Comparison of ENCODE assay signal across 1 cellular context in genomic region chr17:38620551-38621277, GRCh38.
TF ChIP-seq lines count a peak whose summit lies in the region.

No MANE protein-coding gene starts in this region.

TF ChIP-seq in HepG2, 621 proteins besides CTCF, POLR2A, EP300 and RAD21 (continued from another document and continues in another):
- TF ChIP-seq ZNF550 (CRISPR knock-in tag; IDR thresholded peaks at IDR 0.05; ENCODE audit: borderline replicate concordance) (peak; percentile 95), POGZ (CRISPR knock-in tag; IDR thresholded peaks at IDR 0.05) (peak; percentile 59; the same call in 1 of the 2 replicates), SMAD1 (CRISPR knock-in tag; IDR thresholded peaks at IDR 0.05; ENCODE audit: borderline replicate concordance, low read depth) (no peak), GLI4 (CRISPR knock-in tag; IDR thresholded peaks at IDR 0.05; ENCODE audit: borderline replicate concordance) (0 out of 2 replicates have a peak, but pooled peaks have one; percentile 50), ZNF205 (CRISPR knock-in tag; IDR thresholded peaks at IDR 0.05) (peak; percentile 93), ESRRA (CRISPR knock-in tag; IDR thresholded peaks at IDR 0.05; ENCODE audit: low read depth) (peak; percentile 96), MXI1 (IDR thresholded peaks at IDR 0.05; ENCODE audit: borderline replicate concordance, low read depth, low read length) (peak; percentile 57; the same call in 2 of the 3 replicates), ZFP36 (IDR thresholded peaks at IDR 0.05; ENCODE audit: borderline replicate concordance, low read depth, low read length, partially characterized antibody) (no peak), MAF1 (CRISPR knock-in tag; IDR thresholded peaks at IDR 0.05; ENCODE audit: borderline replicate concordance) (no peak), ZNF329 (CRISPR knock-in tag; IDR thresholded peaks at IDR 0.05; ENCODE audit: low read depth) (peak; percentile 57; the same call in 1 of the 2 replicates), MAX (IDR thresholded peaks at IDR 0.05) (peak; percentile 76), ZNF567 (CRISPR knock-in tag; IDR thresholded peaks at IDR 0.05; ENCODE audit: borderline replicate concordance) (no peak; the same call in 1 of the 2 replicates), FOXA3 (CRISPR knock-in tag; IDR thresholded peaks at IDR 0.05) (peak; percentile 97), ATF6 (CRISPR knock-in tag; conservative IDR thresholded peaks at IDR 0.05) (no peak), ZNF263 (CRISPR knock-in tag; IDR thresholded peaks at IDR 0.05) (no peak), ETV6 (CRISPR knock-in tag; conservative IDR thresholded peaks at IDR 0.05) (peak; percentile 84; the same call in 1 of the 2 replicates), ZNF512 (CRISPR knock-in tag; IDR thresholded peaks at IDR 0.05) (0 out of 2 replicates have a peak, but pooled peaks have one; percentile 8), TOPORS (CRISPR knock-in tag; IDR thresholded peaks at IDR 0.05) (0 out of 2 replicates have a peak, but pooled peaks have one; percentile 13), ZFP36L1 (CRISPR knock-in tag; IDR thresholded peaks at IDR 0.05) (peak; percentile 52; the same call in 1 of the 2 replicates), KLF12 (CRISPR knock-in tag; IDR thresholded peaks at IDR 0.05; ENCODE audit: borderline replicate concordance) (no peak), IRF2 (CRISPR knock-in tag; IDR thresholded peaks at IDR 0.05) (peak; percentile 97), ZNF468 (CRISPR knock-in tag; IDR thresholded peaks at IDR 0.05) (no peak), MYC (CRISPR knock-in tag; IDR thresholded peaks at IDR 0.05; ENCODE audit: borderline replicate concordance) (peak; percentile 24; the same call in 1 of the 2 replicates), TCF7 (IDR thresholded peaks at IDR 0.05; ENCODE audit: low read depth) (peak; percentile 99), SPEN (CRISPR knock-in tag; IDR thresholded peaks at IDR 0.05; ENCODE audit: low read depth) (peak; percentile 52; the same call in 1 of the 2 replicates), XBP1 (CRISPR knock-in tag; IDR thresholded peaks at IDR 0.05) (no peak), ZKSCAN5 (CRISPR knock-in tag; IDR thresholded peaks at IDR 0.05) (no peak; the same call in 1 of the 2 replicates), ZNF761 (CRISPR knock-in tag; conservative IDR thresholded peaks at IDR 0.05) (no peak; the same call in 1 of the 2 replicates)
- TF ChIP-seq, protein P1, sequence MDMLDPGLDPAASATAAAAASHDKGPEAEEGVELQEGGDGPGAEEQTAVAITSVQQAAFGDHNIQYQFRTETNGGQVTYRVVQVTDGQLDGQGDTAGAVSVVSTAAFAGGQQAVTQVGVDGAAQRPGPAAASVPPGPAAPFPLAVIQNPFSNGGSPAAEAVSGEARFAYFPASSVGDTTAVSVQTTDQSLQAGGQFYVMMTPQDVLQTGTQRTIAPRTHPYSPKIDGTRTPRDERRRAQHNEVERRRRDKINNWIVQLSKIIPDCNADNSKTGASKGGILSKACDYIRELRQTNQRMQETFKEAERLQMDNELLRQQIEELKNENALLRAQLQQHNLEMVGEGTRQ (IDR thresholded peaks at IDR 0.05; ENCODE audit: low read depth, low read length): no peak
- TF ChIP-seq, protein P1 (CRISPR knock-in tag; IDR thresholded peaks at IDR 0.05; ENCODE audit: borderline replicate concordance): no peak
- TF ChIP-seq, protein P2, sequence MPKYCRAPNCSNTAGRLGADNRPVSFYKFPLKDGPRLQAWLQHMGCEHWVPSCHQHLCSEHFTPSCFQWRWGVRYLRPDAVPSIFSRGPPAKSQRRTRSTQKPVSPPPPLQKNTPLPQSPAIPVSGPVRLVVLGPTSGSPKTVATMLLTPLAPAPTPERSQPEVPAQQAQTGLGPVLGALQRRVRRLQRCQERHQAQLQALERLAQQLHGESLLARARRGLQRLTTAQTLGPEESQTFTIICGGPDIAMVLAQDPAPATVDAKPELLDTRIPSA (CRISPR knock-in tag; IDR thresholded peaks at IDR 0.05; ENCODE audit: borderline replicate concordance): no peak; the same call in 1 of the 2 replicates
- TF ChIP-seq, protein P3, sequence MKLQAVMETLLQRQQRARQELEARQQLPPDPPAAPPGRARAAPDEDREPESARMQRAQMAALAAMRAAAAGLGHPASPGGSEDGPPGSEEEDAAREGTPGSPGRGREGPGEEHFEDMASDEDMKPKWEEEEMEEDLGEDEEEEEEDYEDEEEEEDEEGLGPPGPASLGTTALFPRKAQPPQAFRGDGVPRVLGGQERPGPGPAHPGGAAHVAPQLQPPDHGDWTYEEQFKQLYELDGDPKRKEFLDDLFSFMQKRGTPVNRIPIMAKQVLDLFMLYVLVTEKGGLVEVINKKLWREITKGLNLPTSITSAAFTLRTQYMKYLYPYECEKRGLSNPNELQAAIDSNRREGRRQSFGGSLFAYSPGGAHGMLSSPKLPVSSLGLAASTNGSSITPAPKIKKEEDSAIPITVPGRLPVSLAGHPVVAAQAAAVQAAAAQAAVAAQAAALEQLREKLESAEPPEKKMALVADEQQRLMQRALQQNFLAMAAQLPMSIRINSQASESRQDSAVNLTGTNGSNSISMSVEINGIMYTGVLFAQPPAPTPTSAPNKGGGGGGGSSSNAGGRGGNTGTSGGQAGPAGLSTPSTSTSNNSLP (IDR thresholded peaks at IDR 0.05; ENCODE audit: low read depth, low read length): peak; percentile 75
- TF ChIP-seq, protein P4, sequence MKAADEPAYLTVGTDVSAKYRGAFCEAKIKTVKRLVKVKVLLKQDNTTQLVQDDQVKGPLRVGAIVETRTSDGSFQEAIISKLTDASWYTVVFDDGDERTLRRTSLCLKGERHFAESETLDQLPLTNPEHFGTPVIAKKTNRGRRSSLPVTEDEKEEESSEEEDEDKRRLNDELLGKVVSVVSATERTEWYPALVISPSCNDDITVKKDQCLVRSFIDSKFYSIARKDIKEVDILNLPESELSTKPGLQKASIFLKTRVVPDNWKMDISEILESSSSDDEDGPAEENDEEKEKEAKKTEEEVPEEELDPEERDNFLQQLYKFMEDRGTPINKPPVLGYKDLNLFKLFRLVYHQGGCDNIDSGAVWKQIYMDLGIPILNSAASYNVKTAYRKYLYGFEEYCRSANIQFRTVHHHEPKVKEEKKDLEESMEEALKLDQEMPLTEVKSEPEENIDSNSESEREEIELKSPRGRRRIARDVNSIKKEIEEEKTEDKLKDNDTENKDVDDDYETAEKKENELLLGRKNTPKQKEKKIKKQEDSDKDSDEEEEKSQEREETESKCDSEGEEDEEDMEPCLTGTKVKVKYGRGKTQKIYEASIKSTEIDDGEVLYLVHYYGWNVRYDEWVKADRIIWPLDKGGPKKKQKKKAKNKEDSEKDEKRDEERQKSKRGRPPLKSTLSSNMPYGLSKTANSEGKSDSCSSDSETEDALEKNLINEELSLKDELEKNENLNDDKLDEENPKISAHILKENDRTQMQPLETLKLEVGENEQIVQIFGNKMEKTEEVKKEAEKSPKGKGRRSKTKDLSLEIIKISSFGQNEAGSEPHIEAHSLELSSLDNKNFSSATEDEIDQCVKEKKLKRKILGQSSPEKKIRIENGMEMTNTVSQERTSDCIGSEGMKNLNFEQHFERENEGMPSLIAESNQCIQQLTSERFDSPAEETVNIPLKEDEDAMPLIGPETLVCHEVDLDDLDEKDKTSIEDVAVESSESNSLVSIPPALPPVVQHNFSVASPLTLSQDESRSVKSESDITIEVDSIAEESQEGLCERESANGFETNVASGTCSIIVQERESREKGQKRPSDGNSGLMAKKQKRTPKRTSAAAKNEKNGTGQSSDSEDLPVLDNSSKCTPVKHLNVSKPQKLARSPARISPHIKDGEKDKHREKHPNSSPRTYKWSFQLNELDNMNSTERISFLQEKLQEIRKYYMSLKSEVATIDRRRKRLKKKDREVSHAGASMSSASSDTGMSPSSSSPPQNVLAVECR (CRISPR knock-in tag; IDR thresholded peaks at IDR 0.05; ENCODE audit: borderline replicate concordance): peak; percentile 60; the same call in 1 of the 2 replicates
- TF ChIP-seq, protein P5, sequence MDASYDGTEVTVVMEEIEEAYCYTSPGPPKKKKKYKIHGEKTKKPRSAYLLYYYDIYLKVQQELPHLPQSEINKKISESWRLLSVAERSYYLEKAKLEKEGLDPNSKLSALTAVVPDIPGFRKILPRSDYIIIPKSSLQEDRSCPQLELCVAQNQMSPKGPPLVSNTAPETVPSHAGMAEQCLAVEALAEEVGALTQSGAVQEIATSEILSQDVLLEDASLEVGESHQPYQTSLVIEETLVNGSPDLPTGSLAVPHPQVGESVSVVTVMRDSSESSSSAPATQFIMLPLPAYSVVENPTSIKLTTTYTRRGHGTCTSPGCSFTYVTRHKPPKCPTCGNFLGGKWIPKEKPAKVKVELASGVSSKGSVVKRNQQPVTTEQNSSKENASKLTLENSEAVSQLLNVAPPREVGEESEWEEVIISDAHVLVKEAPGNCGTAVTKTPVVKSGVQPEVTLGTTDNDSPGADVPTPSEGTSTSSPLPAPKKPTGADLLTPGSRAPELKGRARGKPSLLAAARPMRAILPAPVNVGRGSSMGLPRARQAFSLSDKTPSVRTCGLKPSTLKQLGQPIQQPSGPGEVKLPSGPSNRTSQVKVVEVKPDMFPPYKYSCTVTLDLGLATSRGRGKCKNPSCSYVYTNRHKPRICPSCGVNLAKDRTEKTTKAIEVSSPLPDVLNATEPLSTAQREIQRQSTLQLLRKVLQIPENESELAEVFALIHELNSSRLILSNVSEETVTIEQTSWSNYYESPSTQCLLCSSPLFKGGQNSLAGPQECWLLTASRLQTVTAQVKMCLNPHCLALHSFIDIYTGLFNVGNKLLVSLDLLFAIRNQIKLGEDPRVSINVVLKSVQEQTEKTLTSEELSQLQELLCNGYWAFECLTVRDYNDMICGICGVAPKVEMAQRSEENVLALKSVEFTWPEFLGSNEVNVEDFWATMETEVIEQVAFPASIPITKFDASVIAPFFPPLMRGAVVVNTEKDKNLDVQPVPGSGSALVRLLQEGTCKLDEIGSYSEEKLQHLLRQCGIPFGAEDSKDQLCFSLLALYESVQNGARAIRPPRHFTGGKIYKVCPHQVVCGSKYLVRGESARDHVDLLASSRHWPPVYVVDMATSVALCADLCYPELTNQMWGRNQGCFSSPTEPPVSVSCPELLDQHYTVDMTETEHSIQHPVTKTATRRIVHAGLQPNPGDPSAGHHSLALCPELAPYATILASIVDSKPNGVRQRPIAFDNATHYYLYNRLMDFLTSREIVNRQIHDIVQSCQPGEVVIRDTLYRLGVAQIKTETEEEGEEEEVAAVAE (CRISPR knock-in tag; IDR thresholded peaks at IDR 0.05; ENCODE audit: borderline replicate concordance): peak; percentile 81; the same call in 1 of the 2 replicates
- TF ChIP-seq, protein P6, sequence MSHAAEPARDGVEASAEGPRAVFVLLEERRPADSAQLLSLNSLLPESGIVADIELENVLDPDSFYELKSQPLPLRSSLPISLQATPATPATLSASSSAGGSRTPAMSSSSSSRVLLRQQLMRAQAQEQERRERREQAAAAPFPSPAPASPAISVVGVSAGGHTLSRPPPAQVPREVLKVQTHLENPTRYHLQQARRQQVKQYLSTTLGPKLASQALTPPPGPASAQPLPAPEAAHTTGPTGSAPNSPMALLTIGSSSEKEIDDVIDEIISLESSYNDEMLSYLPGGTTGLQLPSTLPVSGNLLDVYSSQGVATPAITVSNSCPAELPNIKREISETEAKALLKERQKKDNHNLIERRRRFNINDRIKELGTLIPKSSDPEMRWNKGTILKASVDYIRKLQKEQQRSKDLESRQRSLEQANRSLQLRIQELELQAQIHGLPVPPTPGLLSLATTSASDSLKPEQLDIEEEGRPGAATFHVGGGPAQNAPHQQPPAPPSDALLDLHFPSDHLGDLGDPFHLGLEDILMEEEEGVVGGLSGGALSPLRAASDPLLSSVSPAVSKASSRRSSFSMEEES (CRISPR knock-in tag; IDR thresholded peaks at IDR 0.05): peak; percentile 89
- TF ChIP-seq, protein P7, sequence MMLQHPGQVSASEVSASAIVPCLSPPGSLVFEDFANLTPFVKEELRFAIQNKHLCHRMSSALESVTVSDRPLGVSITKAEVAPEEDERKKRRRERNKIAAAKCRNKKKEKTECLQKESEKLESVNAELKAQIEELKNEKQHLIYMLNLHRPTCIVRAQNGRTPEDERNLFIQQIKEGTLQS (CRISPR knock-in tag; IDR thresholded peaks at IDR 0.05): peak; percentile 66
